Comparison of ENCODE assay signal across 9 cellular contexts in the genomic region with DNA sequence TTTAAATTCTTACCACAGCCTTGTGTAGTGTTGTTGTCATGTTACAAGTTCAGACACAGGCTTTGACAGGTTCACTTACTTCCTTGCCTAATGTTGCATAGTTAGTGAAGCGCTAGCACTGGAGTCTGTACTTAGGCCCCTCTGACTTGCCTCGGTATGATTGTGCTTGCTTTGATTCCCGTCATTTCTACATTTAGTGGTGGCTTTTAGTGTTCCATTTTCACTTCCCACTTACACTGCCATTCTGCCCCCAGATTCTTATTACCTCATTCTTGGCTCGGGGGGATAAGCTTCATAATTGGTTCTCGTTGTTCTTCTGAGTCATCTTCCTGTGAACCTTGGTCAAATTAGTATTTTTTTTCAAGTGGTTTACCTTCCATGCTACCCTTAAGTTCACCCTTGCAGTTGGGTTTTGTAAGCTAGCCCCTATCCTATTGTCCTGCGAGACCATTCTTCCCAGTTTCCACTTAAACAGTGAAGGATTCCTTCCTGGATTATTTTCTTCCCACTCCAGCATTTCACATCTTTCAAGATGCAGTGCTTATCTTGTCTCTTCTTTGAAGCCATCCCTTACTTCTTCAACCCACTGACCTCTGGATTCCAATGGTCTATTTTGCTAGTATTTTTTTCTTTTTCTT.
DNase-seq lines count a peak whose midpoint lies in the region; ATAC-seq, FAIRE-seq and TF ChIP-seq lines count a peak whose summit lies in the region.
"Had no signal": no experiment of that assay in that cellular context is flagged by ENCODE, and none has a peak within 500 bp of the region (broad histone marks: within the 10 kb centered on the region; RNA-seq: fewer than 3 reads in every experiment).

No MANE protein-coding gene starts in this region.

- no peaks in the 10 kb centered on the region for H3K9me1 ChIP-seq in keratinocyte (ENCODE audit: control insufficient read depth, extremely low read depth, insufficient read depth, low read length)

- peak; percentile 67 for DNase-seq in EH (ENCODE audit: low read depth)
- DNase-seq in activated CD4-positive, alpha-beta memory T cell treated with anti-CD3 and anti-CD28 coated beads for 36 hours: peak; percentile 71
- DNase-seq in keratinocyte (ENCODE audit: low read depth, low spot score): no peak
- no peak for DNase-seq in ovary
- DNase-seq in H54 (ENCODE audit: insufficient read length, low spot score): no peak
- DNase-seq in ACHN: no peak

- H3K9ac ChIP-seq in keratinocyte (ENCODE audit: control insufficient read depth, extremely low read depth, insufficient read depth, low read length): no peak overlapping the region

- FAIRE-seq in keratinocyte (lab: Jason Lieb, UNC) (peak; percentile 76), H54 (lab: Jason Lieb, UNC) (no peak)

- peak overlapping the region; percentile 51 for H3K4me3 Mint-ChIP-seq in activated CD4-positive, alpha-beta memory T cell treated with anti-CD3 and anti-CD28 coated beads for 36 hours

- peaks cover 30% of the 10 kb centered on the region for H3K36me3 Mint-ChIP-seq in activated CD4-positive, alpha-beta memory T cell treated with anti-CD3 and anti-CD28 coated beads for 36 hours

- H3K27ac Mint-ChIP-seq in activated CD4-positive, alpha-beta memory T cell treated with anti-CD3 and anti-CD28 coated beads for 36 hours: peak overlapping the region; percentile 82

- no peak for TF ChIP-seq EP300 in ovary (IDR thresholded peaks at IDR 0.05)

- TF ChIP-seq CTCF in keratinocyte (optimal IDR thresholded peaks at IDR 0.05 in 1 of 3, IDR thresholded peaks at IDR 0.05 in 1 of 3, conservative IDR thresholded peaks at IDR 0.05 in 1 of 3; ENCODE audit: extremely low read depth in 1 of 3, insufficient read depth in 2 of 3, low read length in 3 of 3) (no peak), ovary (IDR thresholded peaks at IDR 0.05) (no peak)

- H3K4me1 ChIP-seq in keratinocyte (ENCODE audit: control insufficient read depth, extremely low read depth, insufficient read depth, low read length): peaks cover 18% of the 10 kb centered on the region
- H3K4me1 ChIP-seq in ovary (ENCODE audit: insufficient read depth): peaks cover 2% of the 10 kb centered on the region

- H3K27me3 ChIP-seq in keratinocyte (ENCODE audit: control insufficient read depth, extremely low read depth, insufficient read depth, low read length) (no peaks in the 10 kb centered on the region), ovary (no peaks in the 10 kb centered on the region)

- no peaks in the 10 kb centered on the region for H3K9me3 ChIP-seq in keratinocyte (ENCODE audit: control insufficient read depth, low read depth, low read length)
- H3K9me3 ChIP-seq in ovary: no peaks in the 10 kb centered on the region

- no peak for TF ChIP-seq POLR2A in ovary (IDR thresholded peaks at IDR 0.05)
- no peak for TF ChIP-seq POLR2A in H54 (IDR thresholded peaks at IDR 0.05; ENCODE audit: low read depth, low read length)

- H3K4me2 ChIP-seq in keratinocyte (ENCODE audit: control insufficient read depth, extremely low read depth, insufficient read depth, low read depth, low read length): peak overlapping the region; percentile 44

- H3K36me3 ChIP-seq in keratinocyte (ENCODE audit: control insufficient read depth in 2 of 2, extremely low read depth in 1 of 2, insufficient read depth in 2 of 2, low read length in 2 of 2): peaks cover 0 to 1% of the 10 kb centered on the region in 2 experiments
- H3K36me3 ChIP-seq in ovary: no peaks in the 10 kb centered on the region

- WGBS in ovary, 3 donors: 72 to 86% (median 82%) methylated on average over 6 of the region's 6 CpGs

- no peak overlapping the region for H3K27ac ChIP-seq in keratinocyte (ENCODE audit: control insufficient read depth, insufficient read depth, low read length)
- no peak overlapping the region for H3K27ac ChIP-seq in ovary

- H3K79me2 ChIP-seq in keratinocyte (ENCODE audit: control insufficient read depth, insufficient read depth, low read length): peaks cover 18% of the 10 kb centered on the region

- intact Hi-C loops in activated CD4-positive, alpha-beta memory T cell treated with anti-CD3 and anti-CD28 coated beads for 36 hours (cut with micrococcal nuclease): loop anchor here (1.0 to 10.0 kb wide), 14 partner anchors 19 to 1699 kb away; a partner anchor contains a TSS
- intact Hi-C loops in ovary (cut with DNase I): no loop called here

- ATAC-seq in GM19452 (IDR thresholded peaks at IDR 0.05; ENCODE audit: unreplicated experiment) (peak; percentile 87), HG03378 (IDR thresholded peaks at IDR 0.05; ENCODE audit: unreplicated experiment) (peak; percentile 97)

- peaks cover 52% of the 10 kb centered on the region for H3K4me1 Mint-ChIP-seq in activated CD4-positive, alpha-beta memory T cell treated with anti-CD3 and anti-CD28 coated beads for 36 hours (ENCODE audit: low read depth)

- no peaks in the 10 kb centered on the region for H3K27me3 Mint-ChIP-seq in activated CD4-positive, alpha-beta memory T cell treated with anti-CD3 and anti-CD28 coated beads for 36 hours

- no peaks in the 10 kb centered on the region for H3K9me3 Mint-ChIP-seq in activated CD4-positive, alpha-beta memory T cell treated with anti-CD3 and anti-CD28 coated beads for 36 hours

- no peak overlapping the region for H2AFZ ChIP-seq in keratinocyte (ENCODE audit: control insufficient read depth, low read length)

- CTCF ChIA-PET in activated CD4-positive, alpha-beta memory T cell treated with anti-CD3 and anti-CD28 coated beads for 36 hours (lab: Charles Lee): interaction anchor here (1.1 to 3.5 kb wide), 10 partner anchors 9 to 615 kb away, joined by 3 to 36 read pairs (median 8); a partner anchor contains a TSS

- in situ Hi-C loops in ACHN (cut with HindIII; ENCODE audit: low pct_ligation_motif_present, low pct_unique_long_range_greater_than_20kb, low sequenced_read_pairs): no loop called here

- dilution Hi-C loops in keratinocyte (cut with MboI; ENCODE audit: extremely low pct_ligation_motif_present, low sequenced_read_pairs): no loop called here

- H3K4me3 ChIP-seq in keratinocyte (ENCODE audit: control insufficient read depth in 2 of 3, extremely low read depth in 1 of 3, insufficient read depth in 2 of 3, low read depth in 1 of 3, low read length in 3 of 3) (no peak overlapping the region), ovary (no peak overlapping the region)
- H3K4me3 ChIP-seq: lung had no signal

- H4K20me1 ChIP-seq in keratinocyte (ENCODE audit: control insufficient read depth, extremely low read depth, insufficient read depth, low read length): no peaks in the 10 kb centered on the region

- POLR2A ChIA-PET in activated CD4-positive, alpha-beta memory T cell treated with anti-CD3 and anti-CD28 coated beads for 36 hours (lab: Charles Lee): interaction anchor here (0.8 to 1.8 kb wide), 5 partner anchors 19 to 68 kb away, joined by 3 to 7 read pairs (median 3); a partner anchor contains a TSS

Comparison
In these comparisons a context has a peak if more than half of its experiments do, and no peak if none do; other contexts are left out.
1. DNase-seq: peak in EH (single experiment) and activated CD4-positive, alpha-beta memory T cell treated with anti-CD3 and anti-CD28 coated beads for 36 hours (single experiment); none in keratinocyte (single experiment), ovary (0 of 5), H54 (single experiment) and ACHN (single experiment).